ENCODE assay signal across 28 cellular contexts in the genomic region with DNA sequence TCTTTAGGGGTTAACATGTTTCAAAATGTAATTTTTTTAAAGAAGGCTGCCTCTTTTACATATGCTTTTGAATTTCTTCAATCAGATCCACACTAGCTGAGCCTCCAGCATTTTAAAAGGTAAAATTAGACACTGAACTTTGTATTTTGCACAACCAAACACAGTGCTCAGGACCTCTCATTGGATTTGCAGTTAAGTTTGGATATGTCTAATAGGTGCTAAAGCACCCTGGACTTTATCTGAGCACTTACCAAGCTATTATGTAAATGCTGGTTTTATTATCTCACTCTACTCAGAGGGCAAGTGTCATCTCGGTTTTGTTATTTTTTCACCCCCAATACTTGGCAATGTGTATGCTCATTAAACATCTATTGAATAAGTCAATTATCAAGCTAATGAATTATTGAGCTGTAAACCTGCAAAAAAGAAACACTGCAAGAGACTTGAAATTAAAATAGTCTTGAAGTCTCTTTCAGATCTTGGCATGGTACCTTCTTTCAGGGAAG.
"Had no signal": no experiment of that assay in that cellular context is flagged by ENCODE, and none has a peak within 500 bp of the region (broad histone marks: within the 10 kb centered on the region; RNA-seq: fewer than 3 reads in every experiment).

No MANE protein-coding gene starts in this region.

- ATAC-seq: effector memory CD8-positive, alpha-beta T cell; esophagus mucosa; foreskin keratinocyte; gastrocnemius medialis; gastroesophageal sphincter; heart left ventricle; heart right ventricle had no signal

- DNase-seq: colonic mucosa; cortex of kidney; dermis blood vessel endothelial cell; dorsolateral prefrontal cortex; effector CD4-positive, alpha-beta T cell; effector CD8-positive, alpha-beta T cell; effector memory CD4-positive, alpha-beta T cell; effector memory CD8-positive, alpha-beta T cell; endodermal cell; erythroblast; esophagus squamous epithelium; foreskin fibroblast; foreskin keratinocyte; foreskin melanocyte; gastrocnemius medialis; glutamatergic neuron; head of caudate nucleus; heart left ventricle; heart right ventricle had no signal

- H3K9me3 ChIP-seq: colonic mucosa, esophagus muscularis mucosa, esophagus squamous epithelium, gastrocnemius medialis, gastroesophageal sphincter, heart left ventricle, heart right ventricle had no signal

- H3K27ac ChIP-seq: colonic mucosa, coronary artery, dorsolateral prefrontal cortex, epithelial cell of prostate, esophagus muscularis mucosa, esophagus squamous epithelium, foreskin keratinocyte, gastrocnemius medialis, gastroesophageal sphincter, heart left ventricle, heart right ventricle had no signal

- H3K4me3 ChIP-seq: colonic mucosa, coronary artery, dorsolateral prefrontal cortex, esophagus muscularis mucosa, esophagus squamous epithelium, gastrocnemius medialis, gastroesophageal sphincter, heart left ventricle, heart right ventricle had no signal

- FAIRE-seq: colon, endometrium, endothelial cell of umbilical vein, frontal cortex had no signal

- H3K4me1 ChIP-seq: colonic mucosa, esophagus muscularis mucosa, esophagus squamous epithelium, foreskin keratinocyte, gastrocnemius medialis, gastroesophageal sphincter had no signal

- H3K36me3 ChIP-seq: colonic mucosa, esophagus muscularis mucosa, esophagus squamous epithelium, gastrocnemius medialis, gastroesophageal sphincter, heart left ventricle, heart right ventricle had no signal

- H3K27me3 ChIP-seq: colonic mucosa, dorsolateral prefrontal cortex, esophagus muscularis mucosa, esophagus squamous epithelium, foreskin keratinocyte, gastrocnemius medialis, gastroesophageal sphincter, heart left ventricle, heart right ventricle had no signal
